In genomic region chr20:60470366-60470765, GRCh38 we compare ENCODE assay signal across 10 cellular contexts.
"Had no signal": no experiment of that assay in that cellular context is flagged by ENCODE, and none has a peak within 500 bp of the region (broad histone marks: within the 10 kb centered on the region; RNA-seq: fewer than 3 reads in every experiment).

No MANE protein-coding gene starts in this region.

- DNase-seq: HFFc6, IMR-90 had no signal

- H3K27ac ChIP-seq: HL-60, KMS-11 had no signal

- FAIRE-seq: H1, H54, K562 had no signal

- H3K4me1 ChIP-seq: HAP-1 had no signal

- H2AFZ ChIP-seq: GM23338 had no signal

- H3K4me2 ChIP-seq: GM23338, KMS-11 had no signal

- H3K9me3 Mint-ChIP-seq: GM23338 had no signal

- H3K9me3 ChIP-seq: HAP-1 had no signal

- H3K36me3 ChIP-seq: HAP-1 had no signal

- H3K27ac Mint-ChIP-seq: GM23338, HFFc6 had no signal

- ATAC-seq: GM23338, HCT116, K562 had no signal

- H3K4me3 ChIP-seq: GM23338, HAP-1, K562 had no signal

- H3K9ac ChIP-seq: KMS-11 had no signal

- H3K4me3 Mint-ChIP-seq: GM23338, HFFc6 had no signal
